In the genomic region with DNA sequence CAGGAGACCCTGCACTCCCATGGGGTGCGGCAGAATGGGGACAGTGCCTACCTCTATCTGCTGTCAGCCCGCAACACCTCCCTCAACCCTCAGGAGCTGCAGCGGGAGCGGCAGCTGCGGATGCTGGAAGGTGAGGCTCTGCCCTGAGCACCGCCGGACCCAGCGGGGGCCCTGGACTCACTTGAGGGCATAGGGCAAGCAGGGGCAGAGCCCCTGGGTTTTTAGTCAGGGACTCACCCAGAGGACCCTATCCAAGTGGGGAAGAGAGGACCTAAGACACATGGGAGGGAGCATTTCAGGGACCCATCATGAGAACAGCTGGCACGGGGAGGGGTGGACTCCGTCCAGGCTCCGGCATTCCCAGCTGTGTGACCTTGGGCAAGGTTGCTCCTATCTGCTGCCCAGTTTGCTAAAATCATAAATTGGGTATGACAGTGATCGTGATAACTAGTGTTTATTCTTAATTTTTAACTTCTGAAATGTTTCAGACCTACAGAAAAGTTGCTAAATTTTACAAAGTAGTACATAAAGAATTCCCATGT, we compare ENCODE assay signal across 1 cellular context.
TF ChIP-seq lines count a peak whose summit lies in the region.

No MANE protein-coding gene starts in this region.

TF ChIP-seq in K562, 482 proteins besides CTCF, POLR2A, EP300 and RAD21:
- TF ChIP-seq POLR2G (IDR thresholded peaks at IDR 0.05; ENCODE audit: low read depth, low read length) (0 out of 2 replicates have a peak, but pooled peaks have one; percentile 30), PCBP2 (IDR thresholded peaks at IDR 0.05; ENCODE audit: low read depth, low read length, poor library complexity, severe bottlenecking) (no peak), MIER1 (IDR thresholded peaks at IDR 0.05; ENCODE audit: low read depth) (no peak), NBN (IDR thresholded peaks at IDR 0.05; ENCODE audit: low read depth) (no peak), ZNF239 (CRISPR knock-in tag; IDR thresholded peaks at IDR 0.05) (no peak), HOXB6 (CRISPR knock-in tag; IDR thresholded peaks at IDR 0.05; ENCODE audit: borderline replicate concordance) (no peak), CHAMP1 (IDR thresholded peaks at IDR 0.05) (no peak)
- TF ChIP-seq, protein P1, sequence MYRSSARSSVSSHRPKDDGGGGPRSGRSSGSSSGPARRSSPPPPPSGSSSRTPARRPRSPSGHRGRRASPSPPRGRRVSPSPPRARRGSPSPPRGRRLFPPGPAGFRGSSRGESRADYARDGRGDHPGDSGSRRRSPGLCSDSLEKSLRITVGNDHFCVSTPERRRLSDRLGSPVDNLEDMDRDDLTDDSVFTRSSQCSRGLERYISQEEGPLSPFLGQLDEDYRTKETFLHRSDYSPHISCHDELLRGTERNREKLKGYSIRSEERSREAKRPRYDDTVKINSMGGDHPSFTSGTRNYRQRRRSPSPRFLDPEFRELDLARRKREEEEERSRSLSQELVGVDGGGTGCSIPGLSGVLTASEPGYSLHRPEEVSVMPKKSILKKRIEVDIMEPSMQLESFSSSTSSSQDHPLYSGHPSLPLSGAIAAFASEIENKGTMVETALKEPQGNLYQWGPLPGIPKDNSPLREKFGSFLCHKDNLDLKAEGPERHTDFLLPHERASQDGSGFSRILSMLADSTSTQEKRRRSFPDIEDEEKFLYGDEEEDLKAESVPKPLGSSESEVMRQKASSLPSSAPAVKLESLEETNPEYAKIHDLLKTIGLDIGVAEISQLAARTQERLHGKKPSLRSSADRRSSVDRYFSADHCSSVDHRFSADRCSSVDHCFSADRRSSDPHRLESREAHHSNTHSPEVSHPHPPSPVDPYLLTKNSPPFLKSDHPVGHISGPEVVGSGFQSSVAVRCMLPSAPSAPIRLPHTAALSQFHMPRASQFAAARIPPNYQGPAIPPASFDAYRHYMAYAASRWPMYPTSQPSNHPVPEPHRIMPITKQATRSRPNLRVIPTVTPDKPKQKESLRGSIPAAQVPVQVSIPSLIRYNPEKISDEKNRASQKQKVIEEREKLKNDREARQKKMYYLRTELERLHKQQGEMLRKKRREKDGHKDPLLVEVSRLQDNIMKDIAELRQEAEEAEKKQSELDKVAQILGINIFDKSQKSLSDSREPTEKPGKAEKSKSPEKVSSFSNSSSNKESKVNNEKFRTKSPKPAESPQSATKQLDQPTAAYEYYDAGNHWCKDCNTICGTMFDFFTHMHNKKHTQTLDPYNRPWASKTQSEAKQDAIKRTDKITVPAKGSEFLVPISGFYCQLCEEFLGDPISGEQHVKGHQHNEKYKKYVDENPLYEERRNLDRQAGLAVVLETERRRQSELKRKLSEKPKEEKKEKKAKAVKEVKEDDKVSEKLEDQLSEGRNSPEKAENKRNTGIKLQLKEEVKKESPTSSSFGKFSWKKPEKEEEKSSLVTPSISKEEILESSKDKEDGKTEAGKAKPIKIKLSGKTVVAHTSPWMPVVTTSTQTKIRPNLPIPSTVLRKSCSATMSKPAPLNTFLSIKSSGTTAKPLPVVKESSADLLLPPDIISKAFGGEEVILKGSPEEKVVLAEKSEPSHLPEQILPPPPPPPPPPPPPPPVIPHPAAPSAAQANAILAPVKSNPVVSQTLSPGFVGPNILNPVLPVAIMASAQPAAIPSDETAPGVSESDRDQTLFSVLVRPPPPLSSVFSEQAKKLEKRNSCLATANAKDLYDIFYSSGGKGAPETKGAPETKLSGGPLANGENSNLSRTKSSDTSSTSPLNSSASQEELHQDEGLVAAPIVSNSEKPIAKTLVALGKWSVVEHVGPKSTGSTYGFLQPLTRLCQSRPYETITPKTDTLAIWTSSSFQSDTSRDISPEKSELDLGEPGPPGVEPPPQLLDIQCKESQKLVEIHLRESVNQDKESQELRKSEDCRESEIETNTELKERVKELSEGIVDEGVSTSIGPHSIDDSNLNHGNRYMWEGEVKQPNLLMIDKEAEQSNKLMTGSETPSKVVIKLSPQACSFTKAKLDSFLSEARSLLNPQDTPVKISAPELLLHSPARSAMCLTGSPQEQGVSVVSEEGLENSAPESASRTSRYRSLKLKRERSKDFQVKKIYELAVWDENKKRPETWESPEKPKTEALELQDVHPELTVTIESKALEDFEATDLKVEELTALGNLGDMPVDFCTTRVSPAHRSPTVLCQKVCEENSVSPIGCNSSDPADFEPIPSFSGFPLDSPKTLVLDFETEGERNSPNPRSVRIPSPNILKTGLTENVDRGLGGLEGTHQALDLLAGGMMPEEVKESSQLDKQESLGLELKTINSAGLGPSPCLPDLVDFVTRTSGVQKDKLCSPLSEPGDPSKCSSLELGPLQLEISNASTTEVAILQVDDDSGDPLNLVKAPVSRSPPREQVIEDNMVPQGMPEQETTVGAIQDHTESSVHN (IDR thresholded peaks at IDR 0.05; ENCODE audit: borderline replicate concordance in 1 of 2, low read depth in 1 of 2), result no peak
